ENCODE assay signal across 9 cellular contexts in the genomic region with DNA sequence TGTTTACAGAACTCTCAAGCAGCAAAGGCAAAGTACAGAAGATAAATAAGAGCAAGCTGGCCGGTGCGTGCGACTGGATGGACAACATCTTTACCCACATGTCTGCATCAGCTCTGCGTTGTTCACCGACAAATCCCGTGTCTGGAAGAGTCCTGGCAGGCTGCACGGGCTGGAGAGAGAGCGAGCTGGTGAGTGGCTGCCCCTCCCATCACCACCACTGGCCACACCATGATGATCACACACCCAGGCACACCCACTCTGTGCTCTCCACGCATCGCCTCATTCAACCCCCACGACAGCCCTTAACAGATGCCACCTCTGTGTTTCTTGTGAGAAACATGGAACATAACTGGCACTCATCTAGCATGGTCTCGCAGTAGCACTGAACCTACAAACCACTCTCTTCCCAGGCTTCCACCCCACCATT. TPM values are rescaled to one million over a fixed set of nuclear protein-coding genes. Genes with fewer than 3 reads are reported as not detected.
DNase-seq lines count a peak whose midpoint lies in the region; ATAC-seq, FAIRE-seq and TF ChIP-seq lines count a peak whose summit lies in the region.
"Had no signal": no experiment of that assay in that cellular context is flagged by ENCODE, and none has a peak within 500 bp of the region (broad histone marks: within the 10 kb centered on the region; RNA-seq: fewer than 3 reads in every experiment).

No MANE protein-coding gene starts in this region.

- TF ChIP-seq CTCF in cardiac muscle cell (IDR thresholded peaks at IDR 0.05; ENCODE audit: low read depth, low read length) (no peak), bronchial epithelial cell (IDR thresholded peaks at IDR 0.05; ENCODE audit: insufficient read depth, low read length, severe bottlenecking) (no peak), right lobe of liver (IDR thresholded peaks at IDR 0.05) (no peak)

- H3K9me3 ChIP-seq in cardiac muscle cell (ENCODE audit: low read depth): no peaks in the 10 kb centered on the region
- H3K9me3 ChIP-seq in right lobe of liver: no peaks in the 10 kb centered on the region

- no peak for FAIRE-seq in bronchial epithelial cell (lab: Jason Lieb, UNC)
- FAIRE-seq in GM19239 (lab: Jason Lieb, UNC): no peak

- DNase-seq in cardiac muscle cell (ENCODE audit: low read depth in 1 of 2, low spot score in 1 of 2): no peak
- DNase-seq in cardiac septum (ENCODE audit: low spot score): no peak
- peak; percentile 63 for DNase-seq in bronchial epithelial cell (ENCODE audit: low read depth)
- DNase-seq in right lobe of liver: peak in 1 of 3 donors; percentile 65
- no peak for DNase-seq in GM19239 (ENCODE audit: insufficient read length, low spot score)
- DNase-seq in NCI-H446 treated with DMSO at 0.1 percent for 48 hours (lab: John Stamatoyannopoulos, UW): no peak
- DNase-seq: stimulated activated naive CD4-positive, alpha-beta T cell treated with Interleukin-2 at 50 U/mL for 16 hours had no signal

- H3K27ac ChIP-seq in cardiac muscle cell (peak overlapping the region; percentile 60), right lobe of liver (peak overlapping the region in 1 of 3 donors; percentile 55)

- no peaks in the 10 kb centered on the region for H3K27me3 ChIP-seq in cardiac muscle cell
- H3K27me3 ChIP-seq in bronchial epithelial cell (ENCODE audit: control insufficient read depth, insufficient read depth, low read length): no peaks in the 10 kb centered on the region
- H3K27me3 ChIP-seq in right lobe of liver: no peaks in the 10 kb centered on the region

- no peak for TF ChIP-seq POLR2A in right lobe of liver (IDR thresholded peaks at IDR 0.05)

- H3K4me3 ChIP-seq in cardiac muscle cell (no peak overlapping the region), bronchial epithelial cell (ENCODE audit: low read depth, low read length) (no peak overlapping the region), right lobe of liver (no peak overlapping the region)

- 18% methylated on average over 9 of the region's 12 CpGs for WGBS in right lobe of liver (ENCODE audit: insufficient coverage, low coverage, low lambda C conversion rate, missing lambda C conversion rate)

- H3K4me1 ChIP-seq in cardiac muscle cell (ENCODE audit: low read depth) (peaks cover 9% of the 10 kb centered on the region), right lobe of liver (peaks cover 0 to 22% (median 7%) of the 10 kb centered on the region in 4 donors)

- intact Hi-C loops in cardiac septum (cut with DNase I) (no loop called here), right lobe of liver (cut with DNase I) (loop anchor here in 1 of 2 donors (10.0 kb wide), 1 partner anchor 54 kb away; no protein-coding TSS in a partner anchor)

- H3K36me3 ChIP-seq in cardiac muscle cell: no peaks in the 10 kb centered on the region
- peaks cover 2% of the 10 kb centered on the region for H3K36me3 ChIP-seq in bronchial epithelial cell (ENCODE audit: control insufficient read depth, insufficient read depth, low read length)
- H3K36me3 ChIP-seq in right lobe of liver: no peaks in the 10 kb centered on the region

- ATAC-seq in right lobe of liver (peak; percentile 63 to 73 (median 68)), GM21367 (IDR thresholded peaks at IDR 0.05; ENCODE audit: unreplicated experiment) (no peak), GM21447 (IDR thresholded peaks at IDR 0.05; ENCODE audit: unreplicated experiment) (no peak)

RNA-seq across cellular contexts. Expression of a gene that starts 59.2 kb away (rescaled TPM):
- total RNA-seq in cardiac muscle cell (70.1 and 111 TPM in 2 replicates), cardiac septum (77.9 TPM), bronchial epithelial cell (64.5 and 84.2 TPM in 2 replicates), right lobe of liver (10 to 100 TPM; 26.2 to 65.8 (median 41.6) TPM)
- 131 and 159 TPM in 2 replicates for polyA plus RNA-seq in cardiac muscle cell

Comparison
In these comparisons a context has a peak if more than half of its experiments do, and no peak if none do; other contexts are left out.
1. ATAC-seq: peak in right lobe of liver (4 of 4); none in GM21367 (single experiment) and GM21447 (single experiment).